Comparison of ENCODE assay signal across 8 cellular contexts in genomic region chr18:47997338-47997780, GRCh38.
DNase-seq lines count a peak whose midpoint lies in the region; ATAC-seq, FAIRE-seq and TF ChIP-seq lines count a peak whose summit lies in the region.

No MANE protein-coding gene starts in this region.

- H3K27ac Mint-ChIP-seq in Calu3 (ENCODE audit: unreplicated experiment) (no peak overlapping the region), mesothelial cell of epicardium (no peak overlapping the region)
- H3K27ac Mint-ChIP-seq in activated T-helper 17 cell treated with anti-CD3 and anti-CD28 coated beads, Interleukin-2, amount 50 U/mL, for 72 hours: no peak overlapping the region

- no peak overlapping the region for H3K27ac ChIP-seq in spleen

- peak; percentile 53 for TF ChIP-seq CTCF in Calu3 (IDR thresholded peaks at IDR 0.05; ENCODE audit: unreplicated experiment)
- TF ChIP-seq CTCF in mesothelial cell of epicardium (IDR thresholded peaks at IDR 0.05; ENCODE audit: unreplicated experiment): peak; percentile 64
- peak in 4 of 11 experiments; percentile 8 to 32 (median 21) for TF ChIP-seq CTCF in spleen (IDR thresholded peaks at IDR 0.05 in 8 of 11, conservative IDR thresholded peaks at IDR 0.05 in 3 of 11)

- H3K4me3 ChIP-seq in spleen: no peak overlapping the region

- peaks cover 0 to 16% (median 11%) of the 10 kb centered on the region in 8 donors for H3K9me3 ChIP-seq in spleen

- H3K4me1 Mint-ChIP-seq in Calu3 (ENCODE audit: low read depth, unreplicated experiment): peaks cover 2% of the 10 kb centered on the region
- H3K4me1 Mint-ChIP-seq in activated T-helper 17 cell treated with anti-CD3 and anti-CD28 coated beads, Interleukin-2, amount 50 U/mL, for 72 hours: no peaks in the 10 kb centered on the region
- H3K4me1 Mint-ChIP-seq in mesothelial cell of epicardium: peaks cover 9% of the 10 kb centered on the region

- 69 to 77% (median 76%) methylated on average over 5 of the region's 5 CpGs for whole genome bisulfite sequencing in spleen, 5 donors

- H3K27me3 ChIP-seq in spleen (replicated peaks in 1 of 7): no peaks in the 10 kb centered on the region

- H3K36me3 Mint-ChIP-seq in Calu3 (ENCODE audit: insufficient read depth, unreplicated experiment) (no peaks in the 10 kb centered on the region), mesothelial cell of epicardium (no peaks in the 10 kb centered on the region)
- H3K36me3 Mint-ChIP-seq in activated T-helper 17 cell treated with anti-CD3 and anti-CD28 coated beads, Interleukin-2, amount 50 U/mL, for 72 hours (ENCODE audit: low read depth): no peaks in the 10 kb centered on the region

- CTCF ChIA-PET in Calu3 (lab: Charles Lee): interaction anchor here (0.6 to 1.4 kb wide), 5 partner anchors 24 to 1443 kb away, joined by 3 to 5 read pairs (median 4); no protein-coding TSS in a partner anchor

- peak; percentile 32 for ATAC-seq in activated T-helper 17 cell treated with anti-CD3 and anti-CD28 coated beads, Interleukin-2, amount 50 U/mL, for 72 hours (replicated peaks)

- no peaks in the 10 kb centered on the region for H3K9me3 Mint-ChIP-seq in Calu3 (ENCODE audit: low read depth, unreplicated experiment)
- peaks cover 8% of the 10 kb centered on the region for H3K9me3 Mint-ChIP-seq in activated T-helper 17 cell treated with anti-CD3 and anti-CD28 coated beads, Interleukin-2, amount 50 U/mL, for 72 hours
- peaks cover 4% of the 10 kb centered on the region for H3K9me3 Mint-ChIP-seq in mesothelial cell of epicardium

- intact Hi-C loops in Calu3 (cut with micrococcal nuclease; ENCODE audit: unreplicated experiment) (no loop called here), spleen (cut with DNase I; ENCODE audit: low total_unique reads) (no loop called here)

- TF ChIP-seq POLR2A in spleen (IDR thresholded peaks at IDR 0.05) (no peak), H54 (IDR thresholded peaks at IDR 0.05; ENCODE audit: low read depth, low read length) (no peak)

- no peaks in the 10 kb centered on the region for H3K36me3 ChIP-seq in spleen

- no peaks in the 10 kb centered on the region for H3K27me3 Mint-ChIP-seq in Calu3 (ENCODE audit: unreplicated experiment)
- H3K27me3 Mint-ChIP-seq in activated T-helper 17 cell treated with anti-CD3 and anti-CD28 coated beads, Interleukin-2, amount 50 U/mL, for 72 hours: no peaks in the 10 kb centered on the region
- no peaks in the 10 kb centered on the region for H3K27me3 Mint-ChIP-seq in mesothelial cell of epicardium (ENCODE audit: low read depth)

- no peak for FAIRE-seq in H54 (lab: Jason Lieb, UNC)

- DNase-seq in Calu3: peak; percentile 35
- peak; percentile 65 for DNase-seq in KBM-7
- DNase-seq in mesothelial cell of epicardium (ENCODE audit: low spot score in 2 of 2, unreplicated experiment in 2 of 2): no peak
- DNase-seq in NCI-H526 (lab: John Stamatoyannopoulos, UW): no peak
- DNase-seq in SW 1271 (lab: John Stamatoyannopoulos, UW): no peak
- DNase-seq in spleen: no peak
- DNase-seq in H54 (ENCODE audit: insufficient read length, low spot score): no peak

- no TSS peak for BruUV-seq in Calu3 (replicated peaks; lab: Mats Ljungman, UMichigan)

- H3K4me3 Mint-ChIP-seq in Calu3 (ENCODE audit: low read depth, unreplicated experiment) (no peak overlapping the region), mesothelial cell of epicardium (no peak overlapping the region)
- H3K4me3 Mint-ChIP-seq in activated T-helper 17 cell treated with anti-CD3 and anti-CD28 coated beads, Interleukin-2, amount 50 U/mL, for 72 hours: no peak overlapping the region

- in situ Hi-C loops in KBM-7 (cut with MboI; ENCODE audit: low pct_unique_long_range_greater_than_20kb, low sequenced_read_pairs): no loop called here

- H3K4me1 ChIP-seq in spleen: peaks cover 0 to 6% (median 0%) of the 10 kb centered on the region in 6 donors

Comparison
In these comparisons a context has a peak if more than half of its experiments do, and no peak if none do; other contexts are left out.
1. DNase-seq: peak in Calu3 (single experiment) and KBM-7 (single experiment); none in mesothelial cell of epicardium (0 of 2), NCI-H526 (0 of 2), SW 1271 (0 of 2), spleen (single experiment) and H54 (single experiment).